ENCODE assay signal across 21 cellular contexts in the genomic region with DNA sequence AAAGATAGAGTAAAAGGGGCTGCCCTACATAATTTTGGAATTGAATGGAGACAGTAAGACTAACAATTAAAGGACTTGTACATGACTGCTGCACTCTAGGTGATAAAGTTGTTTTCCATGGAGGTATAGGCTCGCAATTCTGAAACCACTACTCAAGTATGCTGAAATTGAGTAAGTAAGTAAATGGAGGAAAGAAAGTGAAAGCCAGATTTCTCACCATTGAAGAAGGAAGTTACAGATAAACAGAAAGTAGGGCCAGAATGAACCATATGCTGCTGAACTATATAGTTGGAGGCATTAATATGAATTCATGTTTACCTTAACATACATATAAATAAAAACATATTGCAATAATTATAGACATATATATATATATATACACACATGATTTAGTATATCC.
"Had no signal": no experiment of that assay in that cellular context is flagged by ENCODE, and none has a peak within 500 bp of the region (broad histone marks: within the 10 kb centered on the region; RNA-seq: fewer than 3 reads in every experiment).

No MANE protein-coding gene starts in this region.

- DNase-seq: activated CD4-positive, CD25-positive, alpha-beta regulatory T cell; activated CD8-positive, alpha-beta memory T cell treated with anti-CD3 and anti-CD28 coated beads, Interleukin-2, amount 10 ng/mL, durations not matched to agents 7 days and 5 days; activated gamma-delta T cell; activated naive CD4-positive, alpha-beta T cell treated with anti-CD3 and anti-CD28 coated beads, Interleukin-2, amount 10 ng/mL, durations not matched to agents 7 days and 5 days; activated naive CD8-positive, alpha-beta T cell treated with anti-CD3 and anti-CD28 coated beads for 36 hours; activated T-cell treated with anti-CD3 and anti-CD28 coated beads, Interleukin-2, amount 50 U/mL, for 4 hours; brain microvascular endothelial cell; NCI-H1092; NCI-H1417; NCI-H1930; NCI-H2171 treated with DMSO at 0.1 percent for 48 hours; NCI-H226; NCI-H526; NCI-H774; RPMI8226; T-helper 1 cell had no signal

- H3K27ac Mint-ChIP-seq: activated CD8-positive, alpha-beta memory T cell treated with anti-CD3 and anti-CD28 coated beads, Interleukin-2, amount 10 ng/mL, durations not matched to agents 7 days and 5 days; activated naive CD4-positive, alpha-beta T cell treated with anti-CD3 and anti-CD28 coated beads, Interleukin-2, amount 10 ng/mL, durations not matched to agents 7 days and 5 days; activated naive CD8-positive, alpha-beta T cell treated with anti-CD3 and anti-CD28 coated beads for 36 hours had no signal

- H3K36me3 Mint-ChIP-seq: activated CD8-positive, alpha-beta memory T cell treated with anti-CD3 and anti-CD28 coated beads, Interleukin-2, amount 10 ng/mL, durations not matched to agents 7 days and 5 days; activated naive CD4-positive, alpha-beta T cell treated with anti-CD3 and anti-CD28 coated beads, Interleukin-2, amount 10 ng/mL, durations not matched to agents 7 days and 5 days; activated naive CD8-positive, alpha-beta T cell treated with anti-CD3 and anti-CD28 coated beads for 36 hours had no signal

- H3K36me3 ChIP-seq: brain microvascular endothelial cell, cardiac muscle cell had no signal

- H3K27me3 Mint-ChIP-seq: activated CD8-positive, alpha-beta memory T cell treated with anti-CD3 and anti-CD28 coated beads, Interleukin-2, amount 10 ng/mL, durations not matched to agents 7 days and 5 days; activated naive CD4-positive, alpha-beta T cell treated with anti-CD3 and anti-CD28 coated beads, Interleukin-2, amount 10 ng/mL, durations not matched to agents 7 days and 5 days; activated naive CD8-positive, alpha-beta T cell treated with anti-CD3 and anti-CD28 coated beads for 36 hours had no signal

- H3K27me3 ChIP-seq: brain microvascular endothelial cell, cardiac muscle cell had no signal

- H3K27ac ChIP-seq: brain microvascular endothelial cell, cardiac muscle cell, SK-N-MC, VCaP had no signal

- ATAC-seq: activated CD8-positive, alpha-beta memory T cell treated with anti-CD3 and anti-CD28 coated beads, Interleukin-2, amount 10 ng/mL, durations not matched to agents 7 days and 5 days; activated T-cell treated with anti-CD3 and anti-CD28 coated beads, Interleukin-2, amount 50 U/mL, for 4 hours; Panc1; Right ventricle myocardium inferior had no signal

- H3K4me3 ChIP-seq: cardiac muscle cell, SK-N-MC had no signal

- H3K4me1 Mint-ChIP-seq: activated CD8-positive, alpha-beta memory T cell treated with anti-CD3 and anti-CD28 coated beads, Interleukin-2, amount 10 ng/mL, durations not matched to agents 7 days and 5 days; activated naive CD4-positive, alpha-beta T cell treated with anti-CD3 and anti-CD28 coated beads, Interleukin-2, amount 10 ng/mL, durations not matched to agents 7 days and 5 days; activated naive CD8-positive, alpha-beta T cell treated with anti-CD3 and anti-CD28 coated beads for 36 hours had no signal

- H3K4me3 Mint-ChIP-seq: activated CD8-positive, alpha-beta memory T cell treated with anti-CD3 and anti-CD28 coated beads, Interleukin-2, amount 10 ng/mL, durations not matched to agents 7 days and 5 days; activated naive CD4-positive, alpha-beta T cell treated with anti-CD3 and anti-CD28 coated beads, Interleukin-2, amount 10 ng/mL, durations not matched to agents 7 days and 5 days; activated naive CD8-positive, alpha-beta T cell treated with anti-CD3 and anti-CD28 coated beads for 36 hours; activated T-cell treated with anti-CD3 and anti-CD28 coated beads, Interleukin-2, amount 50 U/mL, for 4 hours had no signal

- H3K9me3 Mint-ChIP-seq: activated naive CD8-positive, alpha-beta T cell treated with anti-CD3 and anti-CD28 coated beads for 36 hours had no signal
